ENCODE assay signal across 8 cellular contexts in genomic region chr6:26270903-26271639, GRCh38.
DNase-seq lines count a peak whose midpoint lies in the region; ATAC-seq and TF ChIP-seq lines count a peak whose summit lies in the region.

No MANE protein-coding gene starts in this region.

- H3K4me1 ChIP-seq in esophagus squamous epithelium (peaks cover 0 to 53% (median 0%) of the 10 kb centered on the region in 3 donors), stomach smooth muscle (ENCODE audit: control insufficient read depth, insufficient read depth, low read length) (peaks cover 18% of the 10 kb centered on the region)
- peaks cover 6 to 27% of the 10 kb centered on the region in 2 donors for H3K4me1 ChIP-seq in naive thymus-derived CD4-positive, alpha-beta T cell (ENCODE audit: control insufficient read depth in 2 of 2, insufficient read depth in 2 of 2, low read length in 2 of 2)

- TF ChIP-seq CTCF in esophagus squamous epithelium (IDR thresholded peaks at IDR 0.05), result no peak

- peaks cover 0 to 34% (median 15%) of the 10 kb centered on the region in 7 donors for H3K4me1 Mint-ChIP-seq in naive thymus-derived CD4-positive, alpha-beta T cell

- H3K36me3 Mint-ChIP-seq in naive thymus-derived CD4-positive, alpha-beta T cell, result no peaks in the 10 kb centered on the region

- no peaks in the 10 kb centered on the region for H3K36me3 ChIP-seq in esophagus squamous epithelium
- H3K36me3 ChIP-seq in naive thymus-derived CD4-positive, alpha-beta T cell (ENCODE audit: control insufficient read depth in 2 of 3, insufficient read depth in 3 of 3, low read length in 3 of 3), result no peaks in the 10 kb centered on the region
- no peaks in the 10 kb centered on the region for H3K36me3 ChIP-seq in stomach smooth muscle (ENCODE audit: control insufficient read depth in 2 of 2, insufficient read depth in 2 of 2, low read length in 2 of 2)

- peak in 2 of 4 donors; percentile 19 to 62 for TF ChIP-seq POLR2A in esophagus squamous epithelium (IDR thresholded peaks at IDR 0.05)

- POLR2A ChIA-PET in naive thymus-derived CD4-positive, alpha-beta T cell (lab: Charles Lee), result interaction anchor here (0.6 to 13.7 kb wide), 32 partner anchors 12 to 1623 kb away, joined by 3 to 459 read pairs (median 20); partner anchors contain the start of gene HFE

- 4 to 5% methylated on average over 15 to 24 of the region's 47 CpGs for WGBS in esophagus squamous epithelium, 2 donors

- peak overlapping the region in 2 of 9 donors; percentile 10 to 91 for H3K27ac Mint-ChIP-seq in naive thymus-derived CD4-positive, alpha-beta T cell

- H3K9me3 Mint-ChIP-seq in naive thymus-derived CD4-positive, alpha-beta T cell, result no peaks in the 10 kb centered on the region

- peak; percentile 81 for DNase-seq in NK-92 treated with Interleukin-12 subunit alpha and Interleukin-12 subunit beta, amount 100 ng/mL, for 24 hours (lab: John Stamatoyannopoulos, UW)
- no peak for DNase-seq in NK-92 (lab: John Stamatoyannopoulos, UW; ENCODE audit: unreplicated experiment)
- DNase-seq in OCI-M2 (lab: John Stamatoyannopoulos, UW; ENCODE audit: unreplicated experiment), result peak; percentile 79
- DNase-seq in activated T-cell treated with anti-CD3 and anti-CD28 coated beads, Interleukin-2, amount 50 U/mL, for 48 hours, result peak; percentile 84
- no peak for DNase-seq in esophagus squamous epithelium (lab: John Stamatoyannopoulos, UW)
- DNase-seq in naive thymus-derived CD4-positive, alpha-beta T cell, result peak; percentile 50 to 89 (median 85)

- H3K4me3 ChIP-seq in esophagus squamous epithelium (peak overlapping the region; percentile 35 to 64 (median 54)), stomach smooth muscle (ENCODE audit: low read length in 2 of 2) (peak overlapping the region; percentile 58 to 73)
- H3K4me3 ChIP-seq in naive thymus-derived CD4-positive, alpha-beta T cell (ENCODE audit: low read length), result peak overlapping the region; percentile 83

- H3K4me3 Mint-ChIP-seq in naive thymus-derived CD4-positive, alpha-beta T cell, result no peak overlapping the region

- H3K9ac ChIP-seq in stomach smooth muscle (ENCODE audit: low read length in 2 of 2), result no peak overlapping the region

- intact Hi-C loops in esophagus squamous epithelium (cut with DNase I), result no loop called here
- intact Hi-C loops in naive thymus-derived CD4-positive, alpha-beta T cell (cut with micrococcal nuclease), result loop anchor here (1.0 to 10.0 kb wide), 11 partner anchors 20 to 1621 kb away; a partner anchor contains a TSS

- CTCF ChIA-PET in naive thymus-derived CD4-positive, alpha-beta T cell (lab: Charles Lee), result interaction anchor here (0.5 to 6.4 kb wide), 7 partner anchors 13 to 175 kb away, joined by 4 to 49 read pairs (median 4); a partner anchor contains a TSS

- peak overlapping the region; percentile 93 to 98 (median 94) for H3K27ac ChIP-seq in esophagus squamous epithelium
- H3K27ac ChIP-seq in naive thymus-derived CD4-positive, alpha-beta T cell (ENCODE audit: low read depth, low read length), result peak overlapping the region; percentile 82
- H3K27ac ChIP-seq in stomach smooth muscle (ENCODE audit: low read length), result peak overlapping the region; percentile 69

- H3K27me3 Mint-ChIP-seq in naive thymus-derived CD4-positive, alpha-beta T cell, result no peaks in the 10 kb centered on the region

- H3K9me3 ChIP-seq in esophagus squamous epithelium, result no peaks in the 10 kb centered on the region
- no peaks in the 10 kb centered on the region for H3K9me3 ChIP-seq in naive thymus-derived CD4-positive, alpha-beta T cell (ENCODE audit: control insufficient read depth in 2 of 3, low read length in 3 of 3)
- H3K9me3 ChIP-seq in stomach smooth muscle (ENCODE audit: control insufficient read depth in 2 of 2, low read length in 2 of 2), result no peaks in the 10 kb centered on the region

- H3K27me3 ChIP-seq in esophagus squamous epithelium, result peaks cover 0 to 54% (median 3%) of the 10 kb centered on the region in 4 donors
- no peaks in the 10 kb centered on the region for H3K27me3 ChIP-seq in naive thymus-derived CD4-positive, alpha-beta T cell (ENCODE audit: control insufficient read depth in 2 of 2, insufficient read depth in 2 of 2, low read length in 2 of 2)
- H3K27me3 ChIP-seq in stomach smooth muscle (ENCODE audit: control insufficient read depth in 1 of 2, insufficient read depth in 2 of 2, low read length in 2 of 2), result peaks cover 18 to 45% of the 10 kb centered on the region in 2 donors

- peak; percentile 26 for ATAC-seq in HG03159 (IDR thresholded peaks at IDR 0.05; ENCODE audit: unreplicated experiment)
- peak; percentile 24 for ATAC-seq in naive thymus-derived CD4-positive, alpha-beta T cell

Comparison
In these comparisons a context has a peak if more than half of its experiments do, and no peak if none do; other contexts are left out.
1. DNase-seq: peak in NK-92 treated with Interleukin-12 subunit alpha and Interleukin-12 subunit beta, amount 100 ng/mL, for 24 hours (single experiment), OCI-M2 (single experiment), activated T-cell treated with anti-CD3 and anti-CD28 coated beads, Interleukin-2, amount 50 U/mL, for 48 hours (2 of 2) and naive thymus-derived CD4-positive, alpha-beta T cell (9 of 9); none in NK-92 (single experiment) and esophagus squamous epithelium (single experiment).
2. Peak in every context shown above with its lines, with median percentiles within 50 percentile points of each other: H3K27ac ChIP-seq and H3K4me3 ChIP-seq.